27 cellular contexts compared by ENCODE assay signal in genomic region chr15:68677996-68678395, GRCh38.
"Had no signal": no experiment of that assay in that cellular context is flagged by ENCODE, and none has a peak within 500 bp of the region (broad histone marks: within the 10 kb centered on the region; RNA-seq: fewer than 3 reads in every experiment).

No MANE protein-coding gene starts in this region.

- H3K9me3 Mint-ChIP-seq: activated naive CD4-positive, alpha-beta T cell treated with anti-CD3 and anti-CD28 coated beads, Interleukin-2, amount 10 ng/mL, durations not matched to agents 7 days and 5 days; activated naive CD8-positive, alpha-beta T cell treated with anti-CD3 and anti-CD28 coated beads, Interleukin-2, amount 10 ng/mL, durations not matched to agents 7 days and 5 days; activated T-helper 1 cell treated with anti-CD3 and anti-CD28 coated beads, Interleukin-12 subunit alpha, Interleukin-12 subunit beta, Interleukin-2, Interleukin-4 antibody, amounts not matched to agents 30 ng/mL and 10 ng/mL and 1 ng/mL, durations not matched to agents 14 hours and 24 hours and 36 hours; immature natural killer cell; nephron progenitor cell; T-cell had no signal

- ATAC-seq: foreskin keratinocyte, heart left ventricle, left lung, lower lobe of right lung, mucosa of descending colon, right cardiac atrium, T-cell had no signal

- H3K9me3 ChIP-seq: esophagus muscularis mucosa, heart left ventricle, left lung, lower lobe of right lung, mucosa of descending colon, testis, transverse colon had no signal

- H3K27ac Mint-ChIP-seq: activated naive CD4-positive, alpha-beta T cell treated with anti-CD3 and anti-CD28 coated beads, Interleukin-2, amount 10 ng/mL, durations not matched to agents 7 days and 5 days; activated T-helper 1 cell treated with anti-CD3 and anti-CD28 coated beads, Interleukin-12 subunit alpha, Interleukin-12 subunit beta, Interleukin-2, Interleukin-4 antibody, amounts not matched to agents 30 ng/mL and 10 ng/mL and 1 ng/mL, durations not matched to agents 14 hours and 24 hours and 36 hours; immature natural killer cell; nephron progenitor cell; T-cell had no signal

- DNase-seq: activated CD4-positive, alpha-beta T cell treated with anti-CD3 and anti-CD28 coated beads for 48 hours; activated CD4-positive, alpha-beta T cell treated with anti-CD3 and anti-CD28 coated beads, Interleukin-2, amount 50 U/mL, for 48 hours; activated CD8-positive, alpha-beta memory T cell treated with anti-CD3 and anti-CD28 coated beads for 24 hours; activated gamma-delta T cell; activated naive CD4-positive, alpha-beta T cell treated with anti-CD3 and anti-CD28 coated beads, Interleukin-2, amount 10 ng/mL, durations not matched to agents 7 days and 5 days; activated naive CD8-positive, alpha-beta T cell treated with anti-CD3 and anti-CD28 coated beads, Interleukin-2, amount 10 ng/mL, durations not matched to agents 7 days and 5 days; brain microvascular endothelial cell; caudate nucleus; cortex of kidney; foreskin keratinocyte; heart left ventricle; hypothalamus; immature natural killer cell; kidney glomerular epithelial cell; left lung; lower lobe of right lung; mesendoderm; mucosa of descending colon; nephron progenitor cell; right cardiac atrium; stimulated activated CD4-positive, alpha-beta T cell treated with anti-CD3 and anti-CD28 coated beads, Interleukin-12 subunit alpha, Interleukin-12 subunit beta, amount 100 ng/mL, for 4 hours; stimulated activated CD4-positive, alpha-beta T cell treated with anti-CD3 and anti-CD28 coated beads, Interleukin-4, amount 100 ng/mL, for 1 hour; T-cell; testis; transverse colon had no signal

- H3K4me3 Mint-ChIP-seq: activated naive CD4-positive, alpha-beta T cell treated with anti-CD3 and anti-CD28 coated beads, Interleukin-2, amount 10 ng/mL, durations not matched to agents 7 days and 5 days; activated naive CD8-positive, alpha-beta T cell treated with anti-CD3 and anti-CD28 coated beads, Interleukin-2, amount 10 ng/mL, durations not matched to agents 7 days and 5 days; activated T-helper 1 cell treated with anti-CD3 and anti-CD28 coated beads, Interleukin-12 subunit alpha, Interleukin-12 subunit beta, Interleukin-2, Interleukin-4 antibody, amounts not matched to agents 30 ng/mL and 10 ng/mL and 1 ng/mL, durations not matched to agents 14 hours and 24 hours and 36 hours; immature natural killer cell; nephron progenitor cell; T-cell had no signal

- H3K27ac ChIP-seq: brain microvascular endothelial cell, esophagus muscularis mucosa, foreskin keratinocyte, heart left ventricle, left lung, lower lobe of right lung, testis, transverse colon had no signal

- H3K36me3 Mint-ChIP-seq: activated naive CD4-positive, alpha-beta T cell treated with anti-CD3 and anti-CD28 coated beads, Interleukin-2, amount 10 ng/mL, durations not matched to agents 7 days and 5 days; activated naive CD8-positive, alpha-beta T cell treated with anti-CD3 and anti-CD28 coated beads, Interleukin-2, amount 10 ng/mL, durations not matched to agents 7 days and 5 days; immature natural killer cell; T-cell had no signal

- H3K36me3 ChIP-seq: brain microvascular endothelial cell, esophagus muscularis mucosa, heart left ventricle, left lung, lower lobe of right lung, transverse colon had no signal

- H3K4me1 Mint-ChIP-seq: activated naive CD4-positive, alpha-beta T cell treated with anti-CD3 and anti-CD28 coated beads, Interleukin-2, amount 10 ng/mL, durations not matched to agents 7 days and 5 days had no signal

- H3K4me3 ChIP-seq: esophagus muscularis mucosa, heart left ventricle, left lung, lower lobe of right lung, mucosa of descending colon, testis, transverse colon had no signal

- H3K27me3 ChIP-seq: brain microvascular endothelial cell, heart left ventricle, left lung, testis had no signal
